ENCODE assay signal across 11 cellular contexts in genomic region chr4:10173039-10173753, GRCh38. TPM values are rescaled to one million over a fixed set of nuclear protein-coding genes. Genes with fewer than 3 reads are reported as not detected.
DNase-seq lines count a peak whose midpoint lies in the region; ATAC-seq and TF ChIP-seq lines count a peak whose summit lies in the region.
"Had no signal": no experiment of that assay in that cellular context is flagged by ENCODE, and none has a peak within 500 bp of the region (broad histone marks: within the 10 kb centered on the region; RNA-seq: fewer than 3 reads in every experiment).

No MANE protein-coding gene starts in this region.

- H3K36me3 Mint-ChIP-seq in stimulated activated naive B cell treated with anti-CD40 and anti-IgM and Interleukin-4, amounts not matched to agents 10 μg/mL and 1 μg/mL and 100 μg/mL, for 72 hours: no peaks in the 10 kb centered on the region
- H3K36me3 Mint-ChIP-seq: neural progenitor cell had no signal

- H3K9me3 Mint-ChIP-seq in stimulated activated naive B cell treated with anti-CD40 and anti-IgM and Interleukin-4, amounts not matched to agents 10 μg/mL and 1 μg/mL and 100 μg/mL, for 72 hours: no peaks in the 10 kb centered on the region
- H3K9me3 Mint-ChIP-seq: neural progenitor cell had no signal

- H3K4me3 ChIP-seq in RWPE2 (ENCODE audit: severe bottlenecking) (no peak overlapping the region), prostate gland (no peak overlapping the region)
- H3K4me3 ChIP-seq: neural progenitor cell had no signal

- no peaks in the 10 kb centered on the region for H3K27me3 ChIP-seq in RWPE2 (ENCODE audit: insufficient read depth, poor library complexity, severe bottlenecking)
- no peaks in the 10 kb centered on the region for H3K27me3 ChIP-seq in prostate gland (replicated peaks; ENCODE audit: insufficient read depth)
- H3K27me3 ChIP-seq: neural progenitor cell had no signal

- peaks cover 0 to 1% of the 10 kb centered on the region in 2 donors for H3K4me1 Mint-ChIP-seq in stimulated activated naive B cell treated with anti-CD40 and anti-IgM and Interleukin-4, amounts not matched to agents 10 μg/mL and 1 μg/mL and 100 μg/mL, for 72 hours

- H3K9me3 ChIP-seq in RWPE2 (ENCODE audit: severe bottlenecking) (no peaks in the 10 kb centered on the region), prostate gland (no peaks in the 10 kb centered on the region)

- ATAC-seq in RWPE2 (ENCODE audit: low read depth) (peak; percentile 48; the same call in 2 of the 3 replicates), HG03521 (IDR thresholded peaks at IDR 0.05; ENCODE audit: unreplicated experiment) (no peak)
- no peak for ATAC-seq in stimulated activated naive B cell treated with anti-CD40 and anti-IgM and Interleukin-4, amounts not matched to agents 10 μg/mL and 1 μg/mL and 100 μg/mL, for 72 hours (replicated peaks)

- no peak for TF ChIP-seq POLR2A in prostate gland (IDR thresholded peaks at IDR 0.05)

- H3K27me3 Mint-ChIP-seq in stimulated activated naive B cell treated with anti-CD40 and anti-IgM and Interleukin-4, amounts not matched to agents 10 μg/mL and 1 μg/mL and 100 μg/mL, for 72 hours: peaks cover 18 to 19% of the 10 kb centered on the region in 2 donors

- H3K4me1 ChIP-seq in RWPE2 (ENCODE audit: insufficient read depth, poor library complexity, severe bottlenecking) (no peaks in the 10 kb centered on the region), prostate gland (replicated peaks) (peaks cover 8% of the 10 kb centered on the region)
- H3K4me1 ChIP-seq: neural progenitor cell had no signal

- H3K4me3 Mint-ChIP-seq in stimulated activated naive B cell treated with anti-CD40 and anti-IgM and Interleukin-4, amounts not matched to agents 10 μg/mL and 1 μg/mL and 100 μg/mL, for 72 hours: no peak overlapping the region
- H3K4me3 Mint-ChIP-seq: neural progenitor cell had no signal

- intact Hi-C loops in prostate gland (cut with DNase I): loop anchor here (2.0 kb wide), 1 partner anchor 60 kb away; no protein-coding TSS in a partner anchor

- TF ChIP-seq CTCF in RWPE2 (IDR thresholded peaks at IDR 0.05; ENCODE audit: poor library complexity, severe bottlenecking): peak; percentile 17
- TF ChIP-seq CTCF in prostate gland (IDR thresholded peaks at IDR 0.05): peak in 1 of 4 experiments; percentile 25

- no peak overlapping the region for H3K27ac ChIP-seq in RWPE2 (ENCODE audit: poor library complexity, severe bottlenecking)
- peak overlapping the region; percentile 57 to 63 for H3K27ac ChIP-seq in prostate gland
- H3K27ac ChIP-seq: neural progenitor cell had no signal

- H3K27ac Mint-ChIP-seq in stimulated activated naive B cell treated with anti-CD40 and anti-IgM and Interleukin-4, amounts not matched to agents 10 μg/mL and 1 μg/mL and 100 μg/mL, for 72 hours: no peak overlapping the region
- H3K27ac Mint-ChIP-seq: neural progenitor cell had no signal

- DNase-seq in EL (peak; percentile 65), RWPE2 (ENCODE audit: low spot score) (no peak), glomerular visceral epithelial cell (ENCODE audit: extremely low spot score) (peak; percentile 18), prostate gland (ENCODE audit: low spot score) (peak; percentile 52), MV-4-11 (lab: John Stamatoyannopoulos, UW) (no peak), NCI-H1694 (lab: John Stamatoyannopoulos, UW) (no peak)
- DNase-seq in stimulated activated naive B cell treated with anti-CD40 and anti-IgM and Interleukin-4, amounts not matched to agents 10 μg/mL and 1 μg/mL and 100 μg/mL, for 72 hours: no peak
- DNase-seq: GDM1, RPMI8226 had no signal

- WGBS in prostate gland: 9% methylated on average over 9 of the region's 9 CpGs

- H3K36me3 ChIP-seq in RWPE2 (ENCODE audit: low read depth): no peaks in the 10 kb centered on the region
- H3K36me3 ChIP-seq in prostate gland: no peaks in the 10 kb centered on the region
- H3K36me3 ChIP-seq: neural progenitor cell had no signal

RNA-seq across cellular contexts. Expression of gene WDR1, which starts 56.6 kb away (rescaled TPM):
- total RNA-seq in prostate gland: 100 to 1,000 TPM; 127 to 171 TPM

Comparison
In these comparisons a context has a peak if more than half of its experiments do, and no peak if none do; other contexts are left out.
1. DNase-seq: peak in EL (single experiment), glomerular visceral epithelial cell (single experiment) and prostate gland (single experiment); none in RWPE2 (single experiment), MV-4-11 (single experiment), stimulated activated naive B cell treated with anti-CD40 and anti-IgM and Interleukin-4, amounts not matched to agents 10 μg/mL and 1 μg/mL and 100 μg/mL, for 72 hours (single experiment) and NCI-H1694 (single experiment).